Comparison of ENCODE assay signal across 1 cellular context in the genomic region with DNA sequence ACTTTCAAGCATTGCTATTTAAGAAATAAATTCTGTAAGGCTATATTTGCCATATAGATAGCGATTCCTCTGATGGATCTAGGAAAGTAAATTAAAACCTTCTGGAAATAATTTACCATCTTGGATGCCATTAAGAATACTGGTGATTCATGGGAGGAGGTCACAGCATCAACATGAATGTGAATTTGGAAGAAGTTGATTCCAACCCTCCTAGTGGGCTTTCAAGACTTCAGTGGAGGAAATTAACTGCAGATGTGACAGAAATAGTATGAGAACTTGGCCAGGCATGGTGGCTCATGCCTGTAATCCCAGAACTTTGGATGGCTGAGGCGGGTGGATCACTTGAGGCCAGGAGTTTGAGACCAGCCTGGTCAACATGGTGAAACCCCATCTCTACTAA.
TF ChIP-seq lines count a peak whose summit lies in the region.

No MANE protein-coding gene starts in this region.

TF ChIP-seq in HepG2, 621 proteins besides CTCF, POLR2A, EP300 and RAD21:
- TF ChIP-seq, protein P1, sequence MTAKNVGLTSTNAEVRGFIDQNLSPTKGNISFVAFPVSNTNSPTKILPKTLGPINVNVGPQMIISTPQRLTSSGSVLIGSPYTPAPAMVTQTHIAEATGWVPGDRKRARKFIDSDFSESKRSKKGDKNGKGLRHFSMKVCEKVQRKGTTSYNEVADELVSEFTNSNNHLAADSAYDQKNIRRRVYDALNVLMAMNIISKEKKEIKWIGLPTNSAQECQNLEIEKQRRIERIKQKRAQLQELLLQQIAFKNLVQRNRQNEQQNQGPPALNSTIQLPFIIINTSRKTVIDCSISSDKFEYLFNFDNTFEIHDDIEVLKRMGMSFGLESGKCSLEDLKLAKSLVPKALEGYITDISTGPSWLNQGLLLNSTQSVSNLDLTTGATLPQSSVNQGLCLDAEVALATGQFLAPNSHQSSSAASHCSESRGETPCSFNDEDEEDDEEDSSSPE (CRISPR knock-in tag; IDR thresholded peaks at IDR 0.05) = no peak
- TF ChIP-seq CAMTA2 (CRISPR knock-in tag; IDR thresholded peaks at IDR 0.05; ENCODE audit: borderline replicate concordance) (no peak), ZSCAN25 (CRISPR knock-in tag; IDR thresholded peaks at IDR 0.05) (no peak), ZNF234 (CRISPR knock-in tag; conservative IDR thresholded peaks at IDR 0.05) (no peak), SMAD1 (CRISPR knock-in tag; IDR thresholded peaks at IDR 0.05; ENCODE audit: borderline replicate concordance, low read depth) (no peak), NR2C2 (CRISPR knock-in tag; IDR thresholded peaks at IDR 0.05; ENCODE audit: borderline replicate concordance) (no peak), KAT7 (CRISPR knock-in tag; IDR thresholded peaks at IDR 0.05; ENCODE audit: borderline replicate concordance) (no peak), ZNF224 (CRISPR knock-in tag; IDR thresholded peaks at IDR 0.05) (no peak), ZNF737 (CRISPR knock-in tag; IDR thresholded peaks at IDR 0.05; ENCODE audit: borderline replicate concordance) (no peak), ZNF253 (CRISPR knock-in tag; IDR thresholded peaks at IDR 0.05; ENCODE audit: borderline replicate concordance) (no peak), TCF7 (IDR thresholded peaks at IDR 0.05; ENCODE audit: low read depth) (no peak), ZNF792 (CRISPR knock-in tag; IDR thresholded peaks at IDR 0.05) (no peak)
- TF ChIP-seq, protein P2, sequence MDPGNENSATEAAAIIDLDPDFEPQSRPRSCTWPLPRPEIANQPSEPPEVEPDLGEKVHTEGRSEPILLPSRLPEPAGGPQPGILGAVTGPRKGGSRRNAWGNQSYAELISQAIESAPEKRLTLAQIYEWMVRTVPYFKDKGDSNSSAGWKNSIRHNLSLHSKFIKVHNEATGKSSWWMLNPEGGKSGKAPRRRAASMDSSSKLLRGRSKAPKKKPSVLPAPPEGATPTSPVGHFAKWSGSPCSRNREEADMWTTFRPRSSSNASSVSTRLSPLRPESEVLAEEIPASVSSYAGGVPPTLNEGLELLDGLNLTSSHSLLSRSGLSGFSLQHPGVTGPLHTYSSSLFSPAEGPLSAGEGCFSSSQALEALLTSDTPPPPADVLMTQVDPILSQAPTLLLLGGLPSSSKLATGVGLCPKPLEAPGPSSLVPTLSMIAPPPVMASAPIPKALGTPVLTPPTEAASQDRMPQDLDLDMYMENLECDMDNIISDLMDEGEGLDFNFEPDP (CRISPR knock-in tag; conservative IDR thresholded peaks at IDR 0.05) = no peak
TF ChIP-seq in HepG2: peak in this region for 0.
